Comparison of ENCODE assay signal across 8 cellular contexts in the genomic region with DNA sequence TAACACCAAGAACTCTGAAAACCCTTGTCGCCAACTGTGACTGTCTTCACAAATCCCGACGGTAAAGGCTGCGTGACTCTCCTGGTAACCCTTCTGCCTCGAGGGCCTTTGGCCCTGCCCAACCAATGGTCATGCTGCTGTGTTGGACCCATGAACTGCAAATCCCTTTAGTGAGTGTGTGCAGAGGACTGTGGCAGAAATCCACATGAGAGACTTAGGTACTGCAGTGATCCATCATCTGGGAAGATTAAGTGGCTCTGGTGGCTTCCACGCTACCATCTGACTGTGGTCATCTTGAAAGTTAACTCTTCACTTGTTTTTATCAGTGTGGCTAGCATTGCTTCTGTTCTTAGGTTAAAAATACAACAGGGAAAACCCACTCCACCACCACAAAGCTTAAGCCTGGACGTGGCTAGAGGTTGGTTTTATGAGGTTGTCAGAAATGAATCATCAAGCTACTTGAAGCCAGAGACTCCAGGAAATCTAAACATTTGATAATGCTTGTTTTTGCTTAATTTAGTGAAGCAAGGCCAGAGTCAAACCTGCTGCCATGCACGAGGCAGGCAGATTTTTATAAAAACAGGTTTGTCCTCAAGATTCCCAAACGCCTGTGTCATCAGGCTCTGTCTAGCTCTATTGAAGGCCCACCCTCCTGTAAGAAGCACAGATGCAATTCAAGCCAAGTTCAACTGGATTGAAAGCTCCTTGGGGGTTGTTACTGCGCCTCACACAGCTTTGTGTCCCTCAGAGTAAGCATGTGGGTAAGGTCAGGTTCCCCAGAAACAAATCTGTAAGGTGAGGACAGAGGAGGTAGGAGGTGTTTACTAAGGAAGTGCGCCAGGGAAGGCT. TPM values are rescaled to one million over a fixed set of nuclear protein-coding genes. Genes with fewer than 3 reads are reported as not detected.
A peak's percentile ranks its signal among the peaks of the same experiment; 100 is the strongest.
DNase-seq lines count a peak whose midpoint lies in the region; ATAC-seq, FAIRE-seq and TF ChIP-seq lines count a peak whose summit lies in the region.

No MANE protein-coding gene starts in this region.

- in situ Hi-C loops in GM23248 (cut with MboI), result no loop called here

- POLR2A ChIA-PET in endothelial cell of umbilical vein (lab: Charles Lee), result no interaction called here

- H3K4me3 ChIP-seq in GM23248 (no peak overlapping the region), endothelial cell of umbilical vein (replicated peaks in 1 of 3; ENCODE audit: insufficient read depth in 1 of 3, low read depth in 1 of 3, low read length in 3 of 3) (no peak overlapping the region), urinary bladder (ENCODE audit: low read depth, low read length) (no peak overlapping the region)

- no peaks in the 10 kb centered on the region for H4K20me1 ChIP-seq in GM23248 (ENCODE audit: insufficient read depth)
- H4K20me1 ChIP-seq in endothelial cell of umbilical vein (replicated peaks; ENCODE audit: control insufficient read depth, extremely low read depth, insufficient read depth, low read length), result no peaks in the 10 kb centered on the region

- CTCF ChIA-PET in endothelial cell of umbilical vein (lab: Charles Lee), result interaction anchor here (0.7 to 1.5 kb wide), 5 partner anchors 30 to 116 kb away, joined by 3 to 5 read pairs (median 4); no protein-coding TSS in a partner anchor

- peaks cover 8% of the 10 kb centered on the region; the same call in 1 of the 2 replicates for H3F3A ChIP-seq in GM23248 (ENCODE audit: insufficient read depth)

- 68 to 70% methylated on average over 11 of the region's 11 CpGs for WGBS in GM23248 (ENCODE audit: low coverage in 1 of 2, low lambda C conversion rate in 2 of 2, missing lambda C conversion rate in 2 of 2), 2 experiments
- WGBS in urinary bladder, result 36% methylated on average over 11 of the region's 11 CpGs

- peak; percentile 79 for ATAC-seq in GM18508 (IDR thresholded peaks at IDR 0.05; ENCODE audit: insufficient read depth, unreplicated experiment)

- no peaks in the 10 kb centered on the region for H3K9me1 ChIP-seq in endothelial cell of umbilical vein (replicated peaks; ENCODE audit: control insufficient read depth, extremely low read depth, insufficient read depth, low read length)

- H3K4me2 ChIP-seq in GM23248 (ENCODE audit: unreplicated experiment) (peak overlapping the region; percentile 16), endothelial cell of umbilical vein (ENCODE audit: insufficient read depth, low read length) (peak overlapping the region; percentile 2)

- no peak for TF ChIP-seq CTCF in endothelial cell of umbilical vein (IDR thresholded peaks at IDR 0.05; ENCODE audit: extremely low read depth in 1 of 2, insufficient read depth in 1 of 2, low read depth in 1 of 2, low read length in 2 of 2)

- dilution Hi-C loops in endothelial cell of umbilical vein (cut with MboI; ENCODE audit: extremely low pct_ligation_motif_present, low sequenced_read_pairs), result no loop called here

- H3K9ac ChIP-seq in GM23248 (no peak overlapping the region), endothelial cell of umbilical vein (replicated peaks; ENCODE audit: extremely low read depth, insufficient read depth, low read length) (peak overlapping the region; percentile 8)

- H3K36me3 ChIP-seq in GM23248 (ENCODE audit: low read depth), result no peaks in the 10 kb centered on the region
- no peaks in the 10 kb centered on the region for H3K36me3 ChIP-seq in endothelial cell of umbilical vein (ENCODE audit: control insufficient read depth in 2 of 2, extremely low read depth in 1 of 2, insufficient read depth in 2 of 2, low read length in 2 of 2)
- H3K36me3 ChIP-seq in urinary bladder (ENCODE audit: insufficient read depth), result no peaks in the 10 kb centered on the region

- BruUV-seq in endothelial cell of umbilical vein (replicated peaks; lab: Mats Ljungman, UMichigan), result no TSS peak

- no peak overlapping the region for H3K27ac ChIP-seq in GM23248
- peak overlapping the region; percentile 27 for H3K27ac ChIP-seq in endothelial cell of umbilical vein (ENCODE audit: insufficient read depth, low read depth, low read length)
- peak overlapping the region; percentile 43 for H3K27ac ChIP-seq in urinary bladder (ENCODE audit: low read depth)

- no peak overlapping the region for H2AFZ ChIP-seq in GM23248
- peak overlapping the region; percentile 55 for H2AFZ ChIP-seq in endothelial cell of umbilical vein (ENCODE audit: low read depth, low read length)

- H3K9me3 ChIP-seq in GM23248 (ENCODE audit: low read depth), result no peaks in the 10 kb centered on the region
- H3K9me3 ChIP-seq in endothelial cell of umbilical vein (replicated peaks; ENCODE audit: control insufficient read depth, insufficient read depth, low read length), result no peaks in the 10 kb centered on the region

- H3K4me1 ChIP-seq in GM23248 (ENCODE audit: insufficient read depth) (peaks cover 10% of the 10 kb centered on the region), endothelial cell of umbilical vein (ENCODE audit: control insufficient read depth, extremely low read depth, insufficient read depth, low read length) (peaks cover 25% of the 10 kb centered on the region), urinary bladder (ENCODE audit: insufficient read depth) (no peaks in the 10 kb centered on the region)

- H3K9me2 ChIP-seq in GM23248 (ENCODE audit: insufficient read depth), result no peaks in the 10 kb centered on the region

- intact Hi-C loops in endothelial cell of umbilical vein (cut with micrococcal nuclease), result loop anchor here (1.0 kb wide), 1 partner anchor 52 kb away; the partner anchor contains the start of gene ERCC6L2

- H3K27me3 ChIP-seq in GM23248 (replicated peaks; ENCODE audit: insufficient read depth) (no peaks in the 10 kb centered on the region), endothelial cell of umbilical vein (ENCODE audit: control insufficient read depth in 2 of 2, insufficient read depth in 2 of 2, low read length in 2 of 2) (no peaks in the 10 kb centered on the region)

- H3K79me2 ChIP-seq in GM23248 (ENCODE audit: insufficient read depth) (no peaks in the 10 kb centered on the region), endothelial cell of umbilical vein (ENCODE audit: control insufficient read depth, insufficient read depth, low read length) (no peaks in the 10 kb centered on the region)

- TF ChIP-seq POLR2A in endothelial cell of umbilical vein (IDR thresholded peaks at IDR 0.05; ENCODE audit: low read depth, low read length), result no peak

- DNase-seq in GM23248 (peak; percentile 72), M059J (ENCODE audit: low read depth) (peak; percentile 99), endothelial cell of umbilical vein (ENCODE audit: low read depth, low spot score) (peak; percentile 79), NCI-H2029 (lab: John Stamatoyannopoulos, UW) (no peak), retina (no peak), NCI-H1436 treated with DMSO at 0.1 percent for 48 hours (lab: John Stamatoyannopoulos, UW) (no peak)

- peak; percentile 93 for FAIRE-seq in endothelial cell of umbilical vein (lab: Jason Lieb, UNC)

TF ChIP-seq in endothelial cell of umbilical vein, 7 proteins besides CTCF, POLR2A, EP300 and RAD21:
- TF ChIP-seq FOS (IDR thresholded peaks at IDR 0.05; ENCODE audit: borderline replicate concordance, insufficient read depth, low read length) (peak; percentile 81), POLR2AphosphoS5 (IDR thresholded peaks at IDR 0.05; ENCODE audit: insufficient read depth, low read depth, low read length) (no peak), GATA2 (IDR thresholded peaks at IDR 0.05; ENCODE audit: insufficient read depth, insufficient read length, low read depth, low read length) (no peak), MYC (IDR thresholded peaks at IDR 0.05; ENCODE audit: low read depth, low read length) (no peak), EZH2 (IDR thresholded peaks at IDR 0.05; ENCODE audit: borderline replicate concordance, low read depth, low read length, severe bottlenecking) (no peak), JUN (IDR thresholded peaks at IDR 0.05; ENCODE audit: borderline replicate concordance, insufficient read depth, insufficient read length, low read depth) (no peak)
- TF ChIP-seq, protein P1, sequence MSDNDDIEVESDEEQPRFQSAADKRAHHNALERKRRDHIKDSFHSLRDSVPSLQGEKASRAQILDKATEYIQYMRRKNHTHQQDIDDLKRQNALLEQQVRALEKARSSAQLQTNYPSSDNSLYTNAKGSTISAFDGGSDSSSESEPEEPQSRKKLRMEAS (IDR thresholded peaks at IDR 0.05; ENCODE audit: insufficient read depth, insufficient read length), result no peak

RNA-seq across cellular contexts. Expression of gene ERCC6L2, which starts 52.7 kb away (rescaled TPM):
- total RNA-seq in GM23248 (2014; rRNA removed; shearing (Covaris generic)), result 45.0 and 53.4 TPM in 2 replicates
- polyA plus RNA-seq in GM23248 (2016; fragmentation: Nextera tagmentation; extraction: Ambion mirVana), result 21.5 and 23.4 TPM in 2 replicates
- total RNA-seq in M059J (2014; rRNA removed; shearing (Covaris generic)), result 31.5 and 70.3 TPM in 2 replicates
- total RNA-seq in endothelial cell of umbilical vein, result 29.6 and 31.8 TPM in 2 replicates
- polyA plus RNA-seq in endothelial cell of umbilical vein, result 4.7 and 5.3 TPM in 2 replicates
- polyA plus RNA-seq in endothelial cell of umbilical vein (2011; cell fraction: cytosol; rRNA removed), result 7.8 and 8.3 TPM in 2 replicates
- 21.7 and 27.3 TPM in 2 replicates for polyA plus RNA-seq in endothelial cell of umbilical vein (2011; cell fraction: nucleus; rRNA removed)
- polyA plus RNA-seq in endothelial cell of umbilical vein (2012), result 12.0 and 14.0 TPM in 2 replicates
- 27.7 and 34.4 TPM in 2 replicates for polyA minus RNA-seq in endothelial cell of umbilical vein
- polyA minus RNA-seq in endothelial cell of umbilical vein (2011; cell fraction: cytosol; rRNA and poly(A)+ RNA removed), result 34.7 TPM
- polyA minus RNA-seq in endothelial cell of umbilical vein (2011; cell fraction: nucleus; rRNA and poly(A)+ RNA removed), result 58.0 and 64.9 TPM in 2 replicates
- total RNA-seq in urinary bladder, result 191 TPM
- 22.5 TPM for polyA plus RNA-seq in urinary bladder

Comparison
In these comparisons a context has a peak if more than half of its experiments do, and no peak if none do; other contexts are left out.
1. DNase-seq: peak in GM23248 (single experiment), M059J (single experiment) and endothelial cell of umbilical vein (single experiment); none in NCI-H2029 (single experiment), retina (single experiment) and NCI-H1436 treated with DMSO at 0.1 percent for 48 hours (single experiment).